Comparison of ENCODE assay signal across 8 cellular contexts in the genomic region with DNA sequence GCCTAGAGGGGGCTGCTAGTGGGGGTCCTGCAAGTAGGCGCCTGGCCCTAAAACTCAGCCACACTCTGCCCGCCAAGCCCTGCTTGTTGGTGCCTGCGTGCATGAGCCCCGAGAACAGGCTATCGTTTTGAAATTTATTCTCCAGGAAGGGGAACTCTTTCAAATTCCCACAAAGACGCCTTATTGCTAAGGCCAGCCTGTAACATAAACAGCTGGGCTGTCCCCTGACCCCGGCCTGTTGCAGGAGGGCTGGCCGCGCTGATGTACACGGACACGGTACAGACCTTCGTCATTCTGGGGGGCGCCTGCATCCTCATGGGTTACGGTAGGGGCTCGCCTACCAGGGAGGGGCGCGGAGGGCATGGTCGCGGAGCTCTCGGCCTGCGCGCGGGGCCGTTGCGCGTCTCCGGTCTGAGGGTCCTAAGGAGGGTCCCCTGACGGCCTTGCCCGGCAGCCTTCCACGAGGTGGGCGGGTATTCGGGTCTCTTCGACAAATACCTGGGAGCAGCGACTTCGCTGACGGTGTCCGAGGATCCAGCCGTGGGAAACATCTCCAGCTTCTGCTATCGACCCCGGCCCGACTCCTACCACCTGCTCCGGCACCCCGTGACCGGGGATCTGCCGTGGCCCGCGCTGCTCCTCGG. TPM values are rescaled to one million over a fixed set of nuclear protein-coding genes. Genes with fewer than 3 reads are reported as not detected.
DNase-seq lines count a peak whose midpoint lies in the region; ATAC-seq and TF ChIP-seq lines count a peak whose summit lies in the region.

No MANE protein-coding gene starts in this region.

- TF ChIP-seq POLR2A in breast epithelium (IDR thresholded peaks at IDR 0.05), result no peak
- TF ChIP-seq POLR2A in vagina (IDR thresholded peaks at IDR 0.05), result no peak

- no peaks in the 10 kb centered on the region for H3K36me3 ChIP-seq in breast epithelium
- peaks cover 8% of the 10 kb centered on the region for H3K36me3 ChIP-seq in mesodermal cell (ENCODE audit: control insufficient read depth, insufficient read depth, low read length)
- H3K36me3 ChIP-seq in vagina, result peaks cover 0 to 10% of the 10 kb centered on the region in 2 donors

- intact Hi-C loops in activated naive CD4-positive, alpha-beta T cell treated with anti-CD3 and anti-CD28 coated beads for 36 hours (cut with micrococcal nuclease), result no loop called here
- intact Hi-C loops in breast epithelium (cut with DNase I; ENCODE audit: low total_unique reads), result no loop called here
- intact Hi-C loops in vagina (cut with DNase I), result no loop called here

- peaks cover 2% of the 10 kb centered on the region for H3K36me3 Mint-ChIP-seq in activated naive CD4-positive, alpha-beta T cell treated with anti-CD3 and anti-CD28 coated beads for 36 hours (ENCODE audit: low read depth)

- DNase-seq in activated naive CD4-positive, alpha-beta T cell treated with anti-CD3 and anti-CD28 coated beads for 36 hours, result no peak
- DNase-seq in activated naive CD4-positive, alpha-beta T cell treated with Interleukin-2 at 50 U/mL for 16 hours, result no peak
- no peak for DNase-seq in breast epithelium (ENCODE audit: low spot score in 2 of 2)
- no peak for DNase-seq in vagina (ENCODE audit: extremely low spot score in 2 of 2)

- CTCF ChIA-PET in activated naive CD4-positive, alpha-beta T cell treated with anti-CD3 and anti-CD28 coated beads for 36 hours (lab: Charles Lee), result interaction anchor here (0.7 kb wide), 1 partner anchor 1055 kb away, joined by 3 read pairs; no protein-coding TSS in a partner anchor

- TF ChIP-seq CTCF in breast epithelium (IDR thresholded peaks at IDR 0.05) (no peak), vagina (IDR thresholded peaks at IDR 0.05) (no peak)

- no peaks in the 10 kb centered on the region for H3K27me3 Mint-ChIP-seq in activated naive CD4-positive, alpha-beta T cell treated with anti-CD3 and anti-CD28 coated beads for 36 hours (ENCODE audit: low read depth)

- ATAC-seq in HG02678 (IDR thresholded peaks at IDR 0.05; ENCODE audit: unreplicated experiment), result no peak
- no peak for ATAC-seq in HG03521 (IDR thresholded peaks at IDR 0.05; ENCODE audit: unreplicated experiment)
- ATAC-seq in GM18858 (IDR thresholded peaks at IDR 0.05; ENCODE audit: unreplicated experiment), result no peak

- no peak overlapping the region for H3K27ac ChIP-seq in breast epithelium
- H3K27ac ChIP-seq in mesodermal cell (ENCODE audit: low read depth, low read length, severe bottlenecking), result no peak overlapping the region
- H3K27ac ChIP-seq in vagina, result peak overlapping the region; percentile 49

- peaks cover 6% of the 10 kb centered on the region for H3K4me1 Mint-ChIP-seq in activated naive CD4-positive, alpha-beta T cell treated with anti-CD3 and anti-CD28 coated beads for 36 hours (ENCODE audit: low read depth)

- WGBS in mesodermal cell (ENCODE audit: insufficient coverage in 2 of 2), 2 experiments, result 11 to 17% methylated on average over 28 to 48 of the region's 48 CpGs

- H3K4me1 ChIP-seq in breast epithelium, result peaks cover 4 to 5% of the 10 kb centered on the region in 2 donors
- H3K4me1 ChIP-seq in mesodermal cell (ENCODE audit: control insufficient read depth, insufficient read depth, low read length, poor library complexity, severe bottlenecking), result peaks cover 8% of the 10 kb centered on the region
- peaks cover 21% of the 10 kb centered on the region for H3K4me1 ChIP-seq in vagina

- no peak overlapping the region for H3K27ac Mint-ChIP-seq in activated naive CD4-positive, alpha-beta T cell treated with anti-CD3 and anti-CD28 coated beads for 36 hours

- H3K4me3 Mint-ChIP-seq in activated naive CD4-positive, alpha-beta T cell treated with anti-CD3 and anti-CD28 coated beads for 36 hours, result peak overlapping the region; percentile 82

- no peaks in the 10 kb centered on the region for H3K9me3 Mint-ChIP-seq in activated naive CD4-positive, alpha-beta T cell treated with anti-CD3 and anti-CD28 coated beads for 36 hours

- H3K4me3 ChIP-seq in breast epithelium, result peak overlapping the region; percentile 38 to 76 (median 64)
- H3K4me3 ChIP-seq in mesodermal cell (ENCODE audit: extremely low read depth, insufficient read depth, low read length, poor library complexity, severe bottlenecking), result peak overlapping the region; percentile 40
- H3K4me3 ChIP-seq in vagina, result peak overlapping the region; percentile 55 to 56

- H3K27me3 ChIP-seq in breast epithelium (peaks cover 0 to 3% of the 10 kb centered on the region in 2 donors), vagina (no peaks in the 10 kb centered on the region)

- no peaks in the 10 kb centered on the region for H3K9me3 ChIP-seq in breast epithelium
- no peaks in the 10 kb centered on the region for H3K9me3 ChIP-seq in mesodermal cell (ENCODE audit: control insufficient read depth, low read length)
- no peaks in the 10 kb centered on the region for H3K9me3 ChIP-seq in vagina

RNA-seq across cellular contexts. Expression of a gene that starts 4.3 kb away (rescaled TPM):
- total RNA-seq in activated naive CD4-positive, alpha-beta T cell treated with anti-CD3 and anti-CD28 coated beads for 36 hours, result not detected
- total RNA-seq in breast epithelium, result under 1 TPM in 2 of 3 donors, not detected in 1; 0.44 to 0.98 TPM
- polyA plus RNA-seq in mesodermal cell (2013, experiment 1 of 2), result not detected
- not detected for polyA plus RNA-seq in mesodermal cell (2013, experiment 2 of 2)
- not detected for total RNA-seq in vagina

RNA-seq across cellular contexts. Expression of a gene that starts 15.2 kb away (rescaled TPM):
- total RNA-seq in activated naive CD4-positive, alpha-beta T cell treated with anti-CD3 and anti-CD28 coated beads for 36 hours, result under 1 TPM in 1 of 2 experiments, not detected in 1; 0.12 TPM
- 10 to 100 TPM; 17.4 to 31.8 (median 30.1) TPM for total RNA-seq in breast epithelium
- polyA plus RNA-seq in mesodermal cell (2013, experiment 1 of 2), result 59.4 TPM
- 52.1 TPM for polyA plus RNA-seq in mesodermal cell (2013, experiment 2 of 2)
- total RNA-seq in vagina, result 114 TPM

RNA-seq across cellular contexts. Expression of a gene that starts 21.0 kb away (rescaled TPM):
- total RNA-seq in activated naive CD4-positive, alpha-beta T cell treated with anti-CD3 and anti-CD28 coated beads for 36 hours, result 10 to 100 TPM; 24.0 to 26.0 TPM
- 10 to 100 TPM; 44.2 to 75.4 (median 68.2) TPM for total RNA-seq in breast epithelium
- 76.3 TPM for polyA plus RNA-seq in mesodermal cell (2013, experiment 1 of 2)
- polyA plus RNA-seq in mesodermal cell (2013, experiment 2 of 2), result 66.0 TPM
- total RNA-seq in vagina, result 64.6 TPM

RNA-seq across cellular contexts. Expression of a gene that starts 27.9 kb away (rescaled TPM):
- 1 to 10 TPM; 6.3 to 6.7 TPM for total RNA-seq in activated naive CD4-positive, alpha-beta T cell treated with anti-CD3 and anti-CD28 coated beads for 36 hours
- total RNA-seq in breast epithelium (1 to 10 TPM; 5.3 to 7.2 (median 6.9) TPM), vagina (11.3 TPM)
- 7.2 TPM for polyA plus RNA-seq in mesodermal cell (2013, experiment 1 of 2)
- 5.8 TPM for polyA plus RNA-seq in mesodermal cell (2013, experiment 2 of 2)

RNA-seq across cellular contexts. Expression of a gene that starts 40.5 kb away (rescaled TPM):
- not detected for total RNA-seq in activated naive CD4-positive, alpha-beta T cell treated with anti-CD3 and anti-CD28 coated beads for 36 hours
- total RNA-seq in breast epithelium, result not detected
- polyA plus RNA-seq in mesodermal cell (2013, experiment 1 of 2), result not detected
- polyA plus RNA-seq in mesodermal cell (2013, experiment 2 of 2), result not detected
- not detected for total RNA-seq in vagina

Comparison
In these comparisons a context has a peak if more than half of its experiments do, and no peak if none do; other contexts are left out.
1. RNA of a gene that starts 15.2 kb away (total RNA-seq): 114 TPM in vagina (single experiment) and 17.4 to 31.8 TPM in breast epithelium; 0.12 TPM in activated naive CD4-positive, alpha-beta T cell treated with anti-CD3 and anti-CD28 coated beads for 36 hours; every median in the first group is over 10 times any median in the second.
2. Peak in every context shown above with its lines, with median percentiles within 50 percentile points of each other: H3K4me3 ChIP-seq.